Comparison of ENCODE assay signal across 17 cellular contexts in the genomic region with DNA sequence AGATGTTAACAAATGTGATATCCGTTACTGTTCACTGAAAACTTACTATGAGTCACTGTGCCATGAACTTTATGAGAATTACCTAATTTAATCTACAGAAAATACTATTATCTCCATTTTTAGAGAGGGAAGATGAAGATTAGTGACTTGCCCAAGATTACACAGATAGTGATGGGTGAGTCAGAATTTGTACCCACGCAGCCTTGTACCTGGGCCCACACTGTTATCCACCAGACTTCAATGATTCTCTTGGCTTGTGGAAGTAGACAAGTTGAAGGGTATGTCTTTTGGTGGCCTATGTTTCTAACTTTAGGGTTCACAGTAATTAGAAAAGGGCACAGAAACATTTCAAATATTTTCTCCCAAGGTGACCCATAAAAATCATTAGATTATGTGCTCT.
"Had no signal": no experiment of that assay in that cellular context is flagged by ENCODE, and none has a peak within 500 bp of the region (broad histone marks: within the 10 kb centered on the region; RNA-seq: fewer than 3 reads in every experiment).

No MANE protein-coding gene starts in this region.

- H3K4me3 Mint-ChIP-seq: mesothelial cell of epicardium had no signal

- H3K27me3 ChIP-seq: dorsolateral prefrontal cortex, esophagus muscularis mucosa, foreskin keratinocyte, gastroesophageal sphincter, heart right ventricle, left lung had no signal

- H3K36me3 ChIP-seq: esophagus muscularis mucosa, gastroesophageal sphincter, heart right ventricle, left lung, lower lobe of right lung had no signal

- H3K4me1 Mint-ChIP-seq: mesothelial cell of epicardium had no signal

- DNase-seq: dermis blood vessel endothelial cell; effector CD4-positive, alpha-beta T cell; effector memory CD4-positive, alpha-beta T cell; foreskin keratinocyte; heart right ventricle; hippocampal formation; left cardiac atrium; left lung; left ventricle myocardium superior; lower lobe of right lung; mesenchymal stem cell; mucosa of descending colon had no signal

- H3K4me3 ChIP-seq: coronary artery, dorsolateral prefrontal cortex, esophagus muscularis mucosa, gastroesophageal sphincter, heart right ventricle, left lung, lower lobe of right lung, mucosa of descending colon had no signal

- H3K9me3 ChIP-seq: esophagus muscularis mucosa, gastroesophageal sphincter, heart right ventricle, left lung, lower lobe of right lung, mucosa of descending colon had no signal

- H3K4me1 ChIP-seq: foreskin keratinocyte, gastroesophageal sphincter, heart right ventricle, left lung, lower lobe of right lung had no signal

- H3K27ac ChIP-seq: coronary artery, dorsolateral prefrontal cortex, esophagus muscularis mucosa, foreskin keratinocyte, gastroesophageal sphincter, heart right ventricle, left lung, lower lobe of right lung had no signal

- ATAC-seq: foreskin keratinocyte, gastroesophageal sphincter, heart right ventricle, left cardiac atrium, left lung, left ventricle myocardium superior, lower lobe of right lung, mucosa of descending colon had no signal

- H3K36me3 Mint-ChIP-seq: mesothelial cell of epicardium had no signal

- H3K27ac Mint-ChIP-seq: mesothelial cell of epicardium had no signal
